In genomic region chr18:21550510-21550970, GRCh38 we compare ENCODE assay signal across 1 cellular context.
TF ChIP-seq lines count a peak whose summit lies in the region.

No MANE protein-coding gene starts in this region.

TF ChIP-seq in HepG2, 621 proteins besides CTCF, POLR2A, EP300 and RAD21 (continued from another document and continues in another):
- 0 out of 2 replicates have a peak, but pooled peaks have one; percentile 30 for TF ChIP-seq ZNF142 (CRISPR knock-in tag; IDR thresholded peaks at IDR 0.05)
- TF ChIP-seq HOMEZ (CRISPR knock-in tag; IDR thresholded peaks at IDR 0.05; ENCODE audit: low read depth), result peak; percentile 73; the same call in 1 of the 2 replicates
- TF ChIP-seq FOXA3 (CRISPR knock-in tag; IDR thresholded peaks at IDR 0.05), result peak; percentile 87
- TF ChIP-seq TCF12 (IDR thresholded peaks at IDR 0.05), result no peak
- TF ChIP-seq TCF12 (CRISPR knock-in tag; IDR thresholded peaks at IDR 0.05), result no peak
- TF ChIP-seq ESRRA (CRISPR knock-in tag; IDR thresholded peaks at IDR 0.05; ENCODE audit: low read depth), result peak; percentile 35; the same call in 1 of the 2 replicates
- TF ChIP-seq ZBTB25 (CRISPR knock-in tag; IDR thresholded peaks at IDR 0.05), result peak; percentile 76
- TF ChIP-seq REPIN1 (CRISPR knock-in tag; IDR thresholded peaks at IDR 0.05; ENCODE audit: borderline replicate concordance, low read depth), result peak; percentile 56
- no peak for TF ChIP-seq HIVEP1 (CRISPR knock-in tag; IDR thresholded peaks at IDR 0.05)
- 0 out of 2 replicates have a peak, but pooled peaks have one; percentile 44 for TF ChIP-seq ZNF639 (CRISPR knock-in tag; conservative IDR thresholded peaks at IDR 0.05)
- 0 out of 2 replicates have a peak, but pooled peaks have one; percentile 45 for TF ChIP-seq ZNF614 (CRISPR knock-in tag; IDR thresholded peaks at IDR 0.05; ENCODE audit: borderline replicate concordance)
- no peak for TF ChIP-seq FOXP1 (IDR thresholded peaks at IDR 0.05)
- TF ChIP-seq FOXP1 (CRISPR knock-in tag; IDR thresholded peaks at IDR 0.05), result peak; percentile 68; the same call in 1 of the 2 replicates
- no peak for TF ChIP-seq NBN (conservative IDR thresholded peaks at IDR 0.05)
- 0 out of 2 replicates have a peak, but pooled peaks have one; percentile 24 for TF ChIP-seq RNF2 (conservative IDR thresholded peaks at IDR 0.05; ENCODE audit: low read depth)
- no peak for TF ChIP-seq ZNF101 (CRISPR knock-in tag; IDR thresholded peaks at IDR 0.05; ENCODE audit: borderline replicate concordance, low read depth)
- peak; percentile 37; the same call in 1 of the 2 replicates for TF ChIP-seq FOXK2 (IDR thresholded peaks at IDR 0.05)
- no peak for TF ChIP-seq DR1 (CRISPR knock-in tag; IDR thresholded peaks at IDR 0.05)
- TF ChIP-seq ZFY (CRISPR knock-in tag; IDR thresholded peaks at IDR 0.05), result peak; percentile 40; the same call in 1 of the 2 replicates
- TF ChIP-seq FOSL1 (CRISPR knock-in tag; IDR thresholded peaks at IDR 0.05; ENCODE audit: borderline replicate concordance), result no peak
- TF ChIP-seq ARID4A (CRISPR knock-in tag; IDR thresholded peaks at IDR 0.05; ENCODE audit: borderline replicate concordance), result peak; percentile 38; the same call in 1 of the 2 replicates
- TF ChIP-seq DRAP1 (CRISPR knock-in tag; IDR thresholded peaks at IDR 0.05), result 0 out of 2 replicates have a peak, but pooled peaks have one; percentile 38
- no peak for TF ChIP-seq ARNT (IDR thresholded peaks at IDR 0.05)
- no peak for TF ChIP-seq ZFP36 (IDR thresholded peaks at IDR 0.05; ENCODE audit: borderline replicate concordance, low read depth, low read length, partially characterized antibody)
- peak; percentile 86 for TF ChIP-seq GATAD2A (CRISPR knock-in tag; IDR thresholded peaks at IDR 0.05)
- peak; percentile 68 for TF ChIP-seq BCL6 (CRISPR knock-in tag; IDR thresholded peaks at IDR 0.05)
- TF ChIP-seq SPEN (CRISPR knock-in tag; IDR thresholded peaks at IDR 0.05; ENCODE audit: low read depth), result no peak
- no peak for TF ChIP-seq ZNF383 (CRISPR knock-in tag; IDR thresholded peaks at IDR 0.05; ENCODE audit: borderline replicate concordance)
- TF ChIP-seq POLR2AphosphoS5 (IDR thresholded peaks at IDR 0.05; ENCODE audit: low read depth, low read length), result no peak
- TF ChIP-seq TEF (CRISPR knock-in tag; IDR thresholded peaks at IDR 0.05), result no peak
- no peak for TF ChIP-seq PLSCR1 (CRISPR knock-in tag; IDR thresholded peaks at IDR 0.05; ENCODE audit: borderline replicate concordance)
- no peak for TF ChIP-seq TRIM22 (IDR thresholded peaks at IDR 0.05)
- TF ChIP-seq ZNF674 (CRISPR knock-in tag; IDR thresholded peaks at IDR 0.05; ENCODE audit: low read depth), result no peak
- no peak for TF ChIP-seq FOXC1 (CRISPR knock-in tag; IDR thresholded peaks at IDR 0.05; ENCODE audit: borderline replicate concordance)
- no peak for TF ChIP-seq E2F5 (CRISPR knock-in tag; conservative IDR thresholded peaks at IDR 0.05)
- TF ChIP-seq ZNF691 (CRISPR knock-in tag; IDR thresholded peaks at IDR 0.05; ENCODE audit: borderline replicate concordance, low read depth), result no peak
- TF ChIP-seq ZMYM4 (CRISPR knock-in tag; IDR thresholded peaks at IDR 0.05), result peak; percentile 78
- peak; percentile 94 for TF ChIP-seq ISL2 (CRISPR knock-in tag; IDR thresholded peaks at IDR 0.05)
